ENCODE assay signal across 8 cellular contexts in genomic region chr19:11382898-11383705, GRCh38. TPM values are rescaled to one million over a fixed set of nuclear protein-coding genes. Genes with fewer than 3 reads are reported as not detected.
DNase-seq lines count a peak whose midpoint lies in the region; ATAC-seq and TF ChIP-seq lines count a peak whose summit lies in the region.

No MANE protein-coding gene starts in this region.

- H3K27ac Mint-ChIP-seq in activated naive CD4-positive, alpha-beta T cell treated with anti-CD3 and anti-CD28 coated beads for 36 hours, result no peak overlapping the region

- DNase-seq in ACHN (peak; percentile 39), GM13976 (ENCODE audit: low spot score) (peak; percentile 74), NT2/D1 (ENCODE audit: low read depth, low spot score) (no peak), right atrium auricular region (ENCODE audit: low spot score) (no peak), gastrocnemius medialis (no peak), epidermal melanocyte (ENCODE audit: insufficient read length, low spot score) (no peak)
- DNase-seq in activated naive CD4-positive, alpha-beta T cell treated with anti-CD3 and anti-CD28 coated beads for 36 hours, result peak; percentile 48

- peaks cover 39% of the 10 kb centered on the region for H3K4me1 Mint-ChIP-seq in activated naive CD4-positive, alpha-beta T cell treated with anti-CD3 and anti-CD28 coated beads for 36 hours (ENCODE audit: low read depth)

- no peaks in the 10 kb centered on the region for H3K27me3 ChIP-seq in NT2/D1 (ENCODE audit: insufficient read depth, insufficient read length)
- no peaks in the 10 kb centered on the region for H3K27me3 ChIP-seq in right atrium auricular region
- peaks cover 24 to 30% (median 29%) of the 10 kb centered on the region in 3 donors for H3K27me3 ChIP-seq in gastrocnemius medialis

- ATAC-seq in gastrocnemius medialis, result no peak
- no peak for ATAC-seq in HG02884 (IDR thresholded peaks at IDR 0.05; ENCODE audit: unreplicated experiment)

- H3K27ac ChIP-seq in right atrium auricular region (peak overlapping the region; percentile 71 to 77), gastrocnemius medialis (peak overlapping the region in 2 of 4 donors; percentile 29 to 55)

- in situ Hi-C loops in ACHN (cut with HindIII; ENCODE audit: low pct_ligation_motif_present, low pct_unique_long_range_greater_than_20kb, low sequenced_read_pairs) (no loop called here), GM13976 (cut with MboI; ENCODE audit: low sequenced_read_pairs, unreplicated experiment) (no loop called here), gastrocnemius medialis (cut with MboI; ENCODE audit: low sequenced_read_pairs in 4 of 4) (loop anchor here in 1 of 4 donors (25.0 kb wide), 1 partner anchor 204 kb away; the partner anchor contains the start of genes ACP5 and ZNF627)

- H3K4me3 ChIP-seq in NT2/D1 (ENCODE audit: insufficient read length, low read depth), result peak overlapping the region; percentile 67
- peak overlapping the region; percentile 48 to 56 for H3K4me3 ChIP-seq in right atrium auricular region
- H3K4me3 ChIP-seq in gastrocnemius medialis, result peak overlapping the region; percentile 30 to 39 (median 36)

- H3K36me3 ChIP-seq in NT2/D1 (ENCODE audit: insufficient read depth, insufficient read length, low read length) (peaks cover 4% of the 10 kb centered on the region), right atrium auricular region (no peaks in the 10 kb centered on the region), gastrocnemius medialis (no peaks in the 10 kb centered on the region)

- peak overlapping the region; percentile 85 for H3K4me3 Mint-ChIP-seq in activated naive CD4-positive, alpha-beta T cell treated with anti-CD3 and anti-CD28 coated beads for 36 hours

- intact Hi-C loops in activated naive CD4-positive, alpha-beta T cell treated with anti-CD3 and anti-CD28 coated beads for 36 hours (cut with micrococcal nuclease), result no loop called here
- intact Hi-C loops in gastrocnemius medialis (cut with DNase I; ENCODE audit: low total_unique reads), result loop anchor here (5.0 kb wide), 2 partner anchors 154 to 214 kb away; partner anchors contain the start of genes CNN1 and ZNF627

- no peaks in the 10 kb centered on the region for H3K36me3 Mint-ChIP-seq in activated naive CD4-positive, alpha-beta T cell treated with anti-CD3 and anti-CD28 coated beads for 36 hours (ENCODE audit: low read depth)

- H3K9me3 ChIP-seq in NT2/D1 (ENCODE audit: insufficient read depth, low read length) (no peaks in the 10 kb centered on the region), right atrium auricular region (no peaks in the 10 kb centered on the region), gastrocnemius medialis (no peaks in the 10 kb centered on the region)

- H3K27me3 Mint-ChIP-seq in activated naive CD4-positive, alpha-beta T cell treated with anti-CD3 and anti-CD28 coated beads for 36 hours (ENCODE audit: low read depth), result peaks cover 8% of the 10 kb centered on the region

- TF ChIP-seq CTCF in GM13976 (IDR thresholded peaks at IDR 0.05; ENCODE audit: borderline replicate concordance, control extremely low read depth, extremely low read depth, insufficient read depth, missing control alignments) (peak; percentile 65), right atrium auricular region (IDR thresholded peaks at IDR 0.05) (peak; percentile 46 to 77), gastrocnemius medialis (IDR thresholded peaks at IDR 0.05 in 4 of 5, conservative IDR thresholded peaks at IDR 0.05 in 1 of 5) (peak in 4 of 5 experiments; percentile 51 to 70 (median 64))

- peaks cover 7% of the 10 kb centered on the region for H3K4me1 ChIP-seq in NT2/D1 (ENCODE audit: insufficient read depth, insufficient read length)
- H3K4me1 ChIP-seq in right atrium auricular region, result peaks cover 0 to 37% of the 10 kb centered on the region in 2 donors
- peaks cover 14 to 16% of the 10 kb centered on the region in 2 donors for H3K4me1 ChIP-seq in gastrocnemius medialis

- no peak for TF ChIP-seq POLR2A in gastrocnemius medialis (IDR thresholded peaks at IDR 0.05)

- H3K9me3 Mint-ChIP-seq in activated naive CD4-positive, alpha-beta T cell treated with anti-CD3 and anti-CD28 coated beads for 36 hours, result no peaks in the 10 kb centered on the region

- H3K9ac ChIP-seq in NT2/D1 (ENCODE audit: insufficient read length, low read depth), result peak overlapping the region; percentile 76

- CTCF ChIA-PET in activated naive CD4-positive, alpha-beta T cell treated with anti-CD3 and anti-CD28 coated beads for 36 hours (lab: Charles Lee), result interaction anchor here (0.6 to 1.9 kb wide), 19 partner anchors 8 to 602 kb away, joined by 3 to 6 read pairs (median 4); partner anchors contain the start of genes KANK2 and SPC24

RNA-seq across cellular contexts. Expression of gene EPOR, which starts 1.0 kb away (rescaled TPM):
- 1 to 10 TPM; 3.9 to 4.3 TPM for total RNA-seq in activated naive CD4-positive, alpha-beta T cell treated with anti-CD3 and anti-CD28 coated beads for 36 hours
- total RNA-seq in right atrium auricular region, result 1 to 10 TPM; 5.9 to 10.0 TPM
- total RNA-seq in gastrocnemius medialis, result 1 to 10 TPM; 1.3 to 6.0 (median 2.2) TPM

RNA-seq across cellular contexts. Expression of gene SWSAP1, which starts 8.6 kb away (rescaled TPM):
- 1 to 10 TPM; 1.1 to 2.1 TPM for total RNA-seq in activated naive CD4-positive, alpha-beta T cell treated with anti-CD3 and anti-CD28 coated beads for 36 hours
- 1 to 10 TPM in 1 of 2 donors, under 1 TPM in 1; 0.44 to 1.5 TPM for total RNA-seq in right atrium auricular region
- 1 to 10 TPM in 3 of 4 donors, under 1 TPM in 1; 0.51 to 1.7 (median 1.2) TPM for total RNA-seq in gastrocnemius medialis

RNA-seq across cellular contexts. Expression of gene PLPPR2, which starts 27.9 kb away (rescaled TPM):
- total RNA-seq in activated naive CD4-positive, alpha-beta T cell treated with anti-CD3 and anti-CD28 coated beads for 36 hours, result 1 to 10 TPM; 2.6 to 2.8 TPM
- 10 to 100 TPM; 26.2 to 30.5 TPM for total RNA-seq in right atrium auricular region
- 10 to 100 TPM; 18.6 to 46.2 (median 36.9) TPM for total RNA-seq in gastrocnemius medialis

RNA-seq across cellular contexts. Expression of gene RGL3, which starts 36.0 kb away (rescaled TPM):
- total RNA-seq in activated naive CD4-positive, alpha-beta T cell treated with anti-CD3 and anti-CD28 coated beads for 36 hours, result not detected
- total RNA-seq in right atrium auricular region (1 to 10 TPM; 7.4 to 8.4 TPM), gastrocnemius medialis (1 to 10 TPM in 2 of 4 donors, under 1 TPM in 2; 0.33 to 7.0 (median 1.3) TPM)

RNA-seq across cellular contexts. Expression of gene CCDC159, which starts 36.8 kb away (rescaled TPM):
- 10 to 100 TPM; 15.2 to 16.5 TPM for total RNA-seq in activated naive CD4-positive, alpha-beta T cell treated with anti-CD3 and anti-CD28 coated beads for 36 hours
- 10 to 100 TPM; 12.1 to 18.8 TPM for total RNA-seq in right atrium auricular region
- 1 to 10 TPM in 3 of 4 donors, under 1 TPM in 1; 0.85 to 9.2 (median 2.0) TPM for total RNA-seq in gastrocnemius medialis

Comparison
In these comparisons a context has a peak if more than half of its experiments do, and no peak if none do; other contexts are left out.
1. DNase-seq: peak in ACHN (single experiment), GM13976 (single experiment) and activated naive CD4-positive, alpha-beta T cell treated with anti-CD3 and anti-CD28 coated beads for 36 hours (single experiment); none in NT2/D1 (single experiment), right atrium auricular region (single experiment), gastrocnemius medialis (0 of 2) and epidermal melanocyte (single experiment).
2. RNA of gene PLPPR2, which starts 27.9 kb away (total RNA-seq): 18.6 to 46.2 TPM in gastrocnemius medialis and 26.2 to 30.5 TPM in right atrium auricular region; 2.6 to 2.8 TPM in activated naive CD4-positive, alpha-beta T cell treated with anti-CD3 and anti-CD28 coated beads for 36 hours; every median in the first group is over 4 times any median in the second.
3. Peak in every context shown above with its lines, with median percentiles within 50 percentile points of each other: CTCF ChIP-seq and H3K4me3 ChIP-seq.